Comparison of ENCODE assay signal across 8 cellular contexts in the genomic region with DNA sequence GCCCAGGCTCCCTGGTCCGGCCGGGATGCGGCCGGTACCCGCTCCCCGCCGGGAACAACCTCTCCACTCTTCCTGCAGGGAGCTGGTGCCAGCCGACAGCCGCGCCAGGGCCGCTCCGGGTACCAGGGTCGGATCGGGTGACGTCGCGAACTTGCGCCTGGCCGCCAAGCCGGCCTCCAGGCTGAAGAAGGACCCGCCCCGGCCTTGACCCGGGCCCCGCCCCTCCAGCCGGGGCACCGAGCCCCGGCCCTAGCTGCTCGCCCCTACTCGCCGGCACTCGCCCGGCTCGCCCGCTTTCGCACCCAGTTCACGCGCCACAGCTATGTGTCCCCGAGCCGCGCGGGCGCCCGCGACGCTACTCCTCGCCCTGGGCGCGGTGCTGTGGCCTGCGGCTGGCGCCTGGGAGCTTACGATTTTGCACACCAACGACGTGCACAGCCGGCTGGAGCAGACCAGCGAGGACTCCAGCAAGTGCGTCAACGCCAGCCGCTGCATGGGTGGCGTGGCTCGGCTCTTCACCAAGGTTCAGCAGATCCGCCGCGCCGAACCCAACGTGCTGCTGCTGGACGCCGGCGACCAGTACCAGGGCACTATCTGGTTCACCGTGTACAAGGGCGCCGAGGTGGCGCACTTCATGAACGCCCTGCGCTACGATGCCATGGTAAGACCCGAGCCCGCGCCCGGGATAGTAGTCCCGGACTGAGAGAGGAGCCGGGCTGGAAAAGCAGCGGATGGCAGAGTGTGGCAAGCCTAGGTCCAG. TPM values are rescaled to one million over a fixed set of nuclear protein-coding genes. Genes with fewer than 3 reads are reported as not detected.
A peak's percentile ranks its signal among the peaks of the same experiment; 100 is the strongest.
DNase-seq lines count a peak whose midpoint lies in the region; ATAC-seq and TF ChIP-seq lines count a peak whose summit lies in the region.

NT5E (plus strand) TSS at position 266 of the 760 bp plus-strand sequence; CDS start at position 323, 57 bp downstream.

- no peaks in the 10 kb centered on the region for H3K36me3 ChIP-seq in kidney epithelial cell (ENCODE audit: control insufficient read depth, insufficient read depth, low read length)

- H3K27ac Mint-ChIP-seq in chondrocyte (ENCODE audit: unreplicated experiment): peak within 1 kb of the TSS; percentile 91

- H3K36me3 Mint-ChIP-seq in chondrocyte (ENCODE audit: low read depth): peaks cover 1% of the 10 kb centered on the region

- ATAC-seq in GM19351 (IDR thresholded peaks at IDR 0.05; ENCODE audit: unreplicated experiment) (peak; percentile 74), HG03439 (IDR thresholded peaks at IDR 0.05; ENCODE audit: unreplicated experiment) (peak; percentile 86)

- no peak for TF ChIP-seq CTCF in chondrocyte (IDR thresholded peaks at IDR 0.05)
- TF ChIP-seq CTCF in kidney epithelial cell (IDR thresholded peaks at IDR 0.05; ENCODE audit: insufficient read depth, low read length, poor library complexity, severe bottlenecking): peak; percentile 4

- no peaks in the 10 kb centered on the region for H3K27me3 ChIP-seq in kidney epithelial cell (ENCODE audit: control insufficient read depth, insufficient read depth, low read length)

- no peaks in the 10 kb centered on the region for H3K9me3 Mint-ChIP-seq in chondrocyte (ENCODE audit: low read depth)

- H3K4me3 ChIP-seq in kidney epithelial cell (ENCODE audit: low read depth, low read length): peak within 1 kb of the TSS; percentile 95

- DNase-seq in COLO668 (lab: John Stamatoyannopoulos, UW; ENCODE audit: unreplicated experiment) (peak; percentile 80), chondrocyte (ENCODE audit: low spot score) (peak; percentile 95), kidney epithelial cell (ENCODE audit: low read depth) (no peak), AML-193 (lab: John Stamatoyannopoulos, UW) (no peak)
- peak; percentile 61 for DNase-seq in stimulated activated CD4-positive, alpha-beta T cell treated with anti-CD3 and anti-CD28 coated beads, Interleukin-15, amount 100 ng/mL, for 24 hours

- intact Hi-C loops in T-helper 1 cell treated with Interleukin-12 subunit alpha and Interleukin-12 subunit beta and Interleukin-4 antibody, amounts not matched to agents 30 ng/mL and 1 ng/mL, for 36 hours (cut with micrococcal nuclease): loop anchor here (1.0 to 10.0 kb wide), 8 partner anchors 11 to 1595 kb away; partner anchors contain the start of genes CYB5R4 and RIPPLY2

- no peaks in the 10 kb centered on the region for H3K27me3 Mint-ChIP-seq in chondrocyte (ENCODE audit: low read depth)

- peaks cover 55% of the 10 kb centered on the region for H3K4me1 Mint-ChIP-seq in chondrocyte (ENCODE audit: low read depth)

- peak within 1 kb of the TSS; percentile 96 for H3K4me3 Mint-ChIP-seq in chondrocyte (ENCODE audit: unreplicated experiment)

RNA-seq across cellular contexts. Expression of gene NT5E, which starts in this region (rescaled TPM):
- total RNA-seq in T-helper 1 cell treated with Interleukin-12 subunit alpha and Interleukin-12 subunit beta and Interleukin-4 antibody, amounts not matched to agents 30 ng/mL and 1 ng/mL, for 36 hours: 17.9 and 19.1 TPM in 2 replicates
- total RNA-seq in chondrocyte (43.1 to 49.0 TPM (median 48.7 TPM) in 3 replicates), kidney epithelial cell (101 and 109 TPM in 2 replicates)

Comparison
In these comparisons a context has a peak if more than half of its experiments do, and no peak if none do; other contexts are left out.
1. DNase-seq: peak in COLO668 (single experiment), chondrocyte (single experiment) and stimulated activated CD4-positive, alpha-beta T cell treated with anti-CD3 and anti-CD28 coated beads, Interleukin-15, amount 100 ng/mL, for 24 hours (single experiment); none in kidney epithelial cell (single experiment) and AML-193 (0 of 2).